ENCODE assay signal across 13 cellular contexts in genomic region chr6:13554929-13555333, GRCh38. TPM values are rescaled to one million over a fixed set of nuclear protein-coding genes. Genes with fewer than 3 reads are reported as not detected.
DNase-seq lines count a peak whose midpoint lies in the region; ATAC-seq, FAIRE-seq and TF ChIP-seq lines count a peak whose summit lies in the region.
"Had no signal": no experiment of that assay in that cellular context is flagged by ENCODE, and none has a peak within 500 bp of the region (broad histone marks: within the 10 kb centered on the region; RNA-seq: fewer than 3 reads in every experiment).

No MANE protein-coding gene starts in this region.

- H3F3A ChIP-seq in smooth muscle cell (ENCODE audit: low read depth), result peaks cover 18% of the 10 kb centered on the region

- no peak for TF ChIP-seq CTCF in smooth muscle cell (IDR thresholded peaks at IDR 0.05; ENCODE audit: borderline replicate concordance, insufficient read depth, poor library complexity, severe bottlenecking)

- FAIRE-seq in RCC 7860 (lab: Jason Lieb, UNC), result no peak

- no peaks in the 10 kb centered on the region for H4K20me1 ChIP-seq in smooth muscle cell (ENCODE audit: low read depth)

- H3K9ac ChIP-seq in smooth muscle cell (ENCODE audit: low read depth), result no peak overlapping the region

- no peaks in the 10 kb centered on the region for H3K79me2 ChIP-seq in smooth muscle cell (ENCODE audit: low read depth)

- peak overlapping the region; percentile 66 for H2AFZ ChIP-seq in smooth muscle cell (ENCODE audit: low read depth)

- no peak overlapping the region for H3K4me3 ChIP-seq in smooth muscle cell
- H3K4me3 ChIP-seq: body of pancreas, uterus had no signal

- H3K27ac ChIP-seq in smooth muscle cell (ENCODE audit: low read depth), result no peak overlapping the region
- H3K27ac ChIP-seq: HL-60 had no signal

- H3K36me3 ChIP-seq in smooth muscle cell (ENCODE audit: low read depth), result no peaks in the 10 kb centered on the region
- H3K36me3 ChIP-seq: uterus had no signal

- H3K9me3 ChIP-seq in smooth muscle cell (replicated peaks; ENCODE audit: low read depth), result no peaks in the 10 kb centered on the region
- H3K9me3 ChIP-seq: body of pancreas, uterus had no signal

- H3K4me2 ChIP-seq in smooth muscle cell, result peak overlapping the region; percentile 65

- DNase-seq in LHCN-M2 (ENCODE audit: low read depth), result peak; percentile 77
- DNase-seq in ecto neural progenitor cell (ENCODE audit: low spot score), result peak; percentile 63
- DNase-seq in left colon, result no peak
- DNase-seq in smooth muscle cell (lab: John Stamatoyannopoulos, UW; ENCODE audit: unreplicated experiment), result no peak
- no peak for DNase-seq in NCI-H1694 (lab: John Stamatoyannopoulos, UW)
- no peak for DNase-seq in NCI-H2029 treated with DMSO at 0.1 percent for 48 hours (lab: John Stamatoyannopoulos, UW)
- DNase-seq in NCI-H1048 (lab: John Stamatoyannopoulos, UW), result no peak
- no peak for DNase-seq in RCC 7860 (ENCODE audit: low spot score)
- DNase-seq: activated CD4-positive, alpha-beta T cell treated with anti-CD3 and anti-CD28 coated beads, Interleukin-2, amount 50 U/mL, for 1 hour; GDM1 had no signal

- peak; percentile 21 for ATAC-seq in left colon
- ATAC-seq: body of pancreas had no signal

- peaks cover 11% of the 10 kb centered on the region for H3K4me1 ChIP-seq in smooth muscle cell (ENCODE audit: low read depth)
- H3K4me1 ChIP-seq: uterus had no signal

- H3K27me3 ChIP-seq in smooth muscle cell (ENCODE audit: low read depth), result no peaks in the 10 kb centered on the region
- H3K27me3 ChIP-seq: body of pancreas, uterus had no signal

- intact Hi-C loops in left colon (cut with DNase I, micrococcal nuclease), result no loop called here

- WGBS in smooth muscle cell (ENCODE audit: low lambda C conversion rate), result 10% methylated on average over 8 of the region's 8 CpGs

RNA-seq across cellular contexts. Expression of gene SIRT5, which starts 19.5 kb away (rescaled TPM):
- total RNA-seq in LHCN-M2 (2014; rRNA removed), result 4.1 and 4.9 TPM in 2 replicates
- polyA plus RNA-seq in LHCN-M2 (2012), result 2.9 TPM
- 10 to 100 TPM; 13.0 to 16.5 TPM for total RNA-seq in left colon
- 5.2 and 5.8 TPM in 2 replicates for total RNA-seq in smooth muscle cell
- polyA plus RNA-seq in smooth muscle cell, result 5.5 and 5.8 TPM in 2 replicates

Comparison
In these comparisons a context has a peak if more than half of its experiments do, and no peak if none do; other contexts are left out.
1. DNase-seq: peak in LHCN-M2 (single experiment) and ecto neural progenitor cell (single experiment); none in left colon (0 of 2), smooth muscle cell (single experiment), NCI-H1694 (single experiment), NCI-H2029 treated with DMSO at 0.1 percent for 48 hours (single experiment), NCI-H1048 (single experiment) and RCC 7860 (single experiment).